24 cellular contexts compared by ENCODE assay signal in the genomic region with DNA sequence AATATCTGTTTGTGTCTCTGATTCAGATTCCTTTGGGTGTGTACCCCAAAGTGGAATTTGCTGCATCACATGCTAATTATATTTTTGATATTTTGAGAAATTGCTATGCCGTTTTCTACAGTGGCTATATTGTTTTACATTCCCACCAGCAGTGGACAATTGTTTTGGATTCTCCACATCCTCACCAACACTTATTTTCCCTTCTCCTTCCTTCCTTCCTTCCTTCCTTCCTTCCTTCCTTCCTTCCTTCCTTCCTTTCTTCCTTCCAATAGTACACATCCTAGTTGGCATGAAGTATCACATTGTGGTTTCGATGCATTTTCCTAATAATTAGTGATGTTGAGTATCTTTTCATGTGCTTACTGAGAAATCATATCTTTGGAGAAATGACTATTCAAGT.
"Had no signal": no experiment of that assay in that cellular context is flagged by ENCODE, and none has a peak within 500 bp of the region (broad histone marks: within the 10 kb centered on the region; RNA-seq: fewer than 3 reads in every experiment).

No MANE protein-coding gene starts in this region.

- H3K9me3 ChIP-seq: stomach, suprapubic skin, testis, thoracic aorta, thyroid gland, tibial artery, transverse colon, upper lobe of left lung, upper lobe of right lung, uterus, vagina had no signal

- H3K27ac ChIP-seq: stomach, suprapubic skin, testis, thoracic aorta, thyroid gland, tibial artery, tibial nerve, transverse colon, upper lobe of left lung, upper lobe of right lung, uterus, vagina had no signal

- H3K4me3 ChIP-seq: stomach, suprapubic skin, testis, thoracic aorta, thyroid gland, tibial artery, tibial nerve, transverse colon, upper lobe of left lung, upper lobe of right lung, uterus, vagina had no signal

- H3K4me1 ChIP-seq: stomach, suprapubic skin, testis, thyroid gland, tibial artery, tibial nerve, transverse colon, upper lobe of left lung, upper lobe of right lung, uterus, vagina had no signal

- DNase-seq: stimulated activated CD4-positive, alpha-beta T cell treated with anti-CD3 and anti-CD28 coated beads, Interleukin-2, amount 100 ng/mL, for 48 hours; stimulated activated CD4-positive, alpha-beta T cell treated with anti-CD3 and anti-CD28 coated beads, Interleukin-4, amount 100 ng/mL, for 1 hour; stimulated activated CD4-positive, alpha-beta T cell treated with anti-CD3 and anti-CD28 coated beads, Interleukin-4, amount 100 ng/mL, for 24 hours; stimulated activated CD4-positive, alpha-beta T cell treated with anti-CD3 and anti-CD28 coated beads, Interleukin-4, amount 100 ng/mL, for 4 hours; stimulated activated CD8-positive, alpha-beta memory T cell treated with anti-CD3 and anti-CD28 coated beads, Interleukin-4, amount 100 ng/mL, for 48 hours; stimulated activated naive B cell treated with anti-CD40 and anti-IgM and Interleukin-4, amounts not matched to agents 10 μg/mL and 1 μg/mL and 100 μg/mL, for 72 hours; stimulated activated naive CD4-positive, alpha-beta T cell; stimulated activated naive CD4-positive, alpha-beta T cell treated with Interleukin-2 at 50 U/mL for 16 hours; stimulated activated naive CD8-positive, alpha-beta T cell treated with anti-CD3 and anti-CD28 coated beads, Interleukin-15, amount 100 ng/mL, for 72 hours; stimulated activated naive CD8-positive, alpha-beta T cell treated with anti-CD3 and anti-CD28 coated beads, Interleukin-15, Interleukin-2, amounts not matched to agents 100 U/mL and 50 U/mL, for 24 hours; stomach; substantia nigra; testis; thyroid gland; tibial artery; transverse colon; trophoblast cell; upper lobe of left lung; upper lobe of right lung; uterus had no signal

- H3K27me3 ChIP-seq: stomach, suprapubic skin, testis, thyroid gland, tibial artery, tibial nerve, transverse colon, upper lobe of left lung, upper lobe of right lung, uterus, vagina had no signal

- H3K36me3 ChIP-seq: stomach, suprapubic skin, thoracic aorta, thyroid gland, tibial artery, tibial nerve, transverse colon, upper lobe of left lung, upper lobe of right lung, uterus, vagina had no signal
